Comparison of ENCODE assay signal across 19 cellular contexts in the genomic region with DNA sequence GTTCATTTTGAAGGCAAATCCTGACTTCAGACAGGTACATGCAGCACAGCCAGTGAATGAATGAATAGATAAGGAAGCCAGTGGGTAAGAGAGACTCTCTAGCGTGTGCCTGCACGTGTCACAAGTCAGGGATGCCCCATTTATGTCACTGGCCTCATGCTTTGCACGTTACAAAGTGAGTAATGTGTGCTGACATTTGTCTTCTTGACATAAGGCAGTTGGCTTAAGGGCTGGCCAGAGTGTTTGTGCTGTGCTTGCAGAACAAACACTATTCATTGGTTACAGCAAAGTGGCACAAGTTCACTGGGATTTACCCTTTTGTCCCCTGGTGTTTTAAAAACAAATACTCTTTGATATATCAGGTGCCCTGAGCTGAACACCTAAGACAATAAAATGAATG. TPM values are rescaled to one million over a fixed set of nuclear protein-coding genes. Genes with fewer than 3 reads are reported as not detected.
A peak's percentile ranks its signal among the peaks of the same experiment; 100 is the strongest.
DNase-seq lines count a peak whose midpoint lies in the region; ATAC-seq, FAIRE-seq and TF ChIP-seq lines count a peak whose summit lies in the region.
"Had no signal": no experiment of that assay in that cellular context is flagged by ENCODE, and none has a peak within 500 bp of the region (broad histone marks: within the 10 kb centered on the region; RNA-seq: fewer than 3 reads in every experiment).

No MANE protein-coding gene starts in this region.

- no peak for TF ChIP-seq POLR2A in HepG2 (IDR thresholded peaks at IDR 0.05; ENCODE audit: insufficient read depth in 1 of 2, low read depth in 2 of 2, low read length in 2 of 2)
- TF ChIP-seq POLR2A in esophagus squamous epithelium (IDR thresholded peaks at IDR 0.05): no peak

- no TSS peak for BruUV-seq in HepG2 (replicated peaks; lab: Mats Ljungman, UMichigan)

- DNase-seq in COLO668 (lab: John Stamatoyannopoulos, UW; ENCODE audit: unreplicated experiment) (peak; percentile 21), LNCaP clone FGC (ENCODE audit: low read depth) (peak; percentile 13), epidermal melanocyte (ENCODE audit: insufficient read length, low spot score) (peak; percentile 5), HepG2 (ENCODE audit: low spot score) (peak; percentile 46), endodermal cell (no peak), NCI-H2107 treated with DMSO at 0.1 percent for 48 hours (lab: John Stamatoyannopoulos, UW; ENCODE audit: unreplicated experiment) (no peak), chondrocyte (ENCODE audit: low spot score) (no peak), esophagus squamous epithelium (lab: John Stamatoyannopoulos, UW) (no peak)
- DNase-seq: 8988T; AML-193; CD8-positive, alpha-beta memory T cell; DMS79; GM23248 had no signal

- TF ChIP-seq EP300 in HepG2 (IDR thresholded peaks at IDR 0.05; ENCODE audit: low read depth in 2 of 2, low read length in 2 of 2): no peak
- TF ChIP-seq EP300 in HepG2 (CRISPR knock-in tag; IDR thresholded peaks at IDR 0.05; ENCODE audit: borderline replicate concordance): no peak

- H3K36me3 ChIP-seq in HepG2 (replicated peaks in 1 of 2; ENCODE audit: control insufficient read depth in 1 of 2, insufficient read depth in 2 of 2, low read length in 2 of 2) (no peaks in the 10 kb centered on the region), endodermal cell (ENCODE audit: control insufficient read depth, insufficient read depth, low read length) (peaks cover 53% of the 10 kb centered on the region), esophagus squamous epithelium (no peaks in the 10 kb centered on the region)

- no peak overlapping the region for H3K4me2 ChIP-seq in HepG2 (ENCODE audit: low read depth, low read length)

- no peak for TF ChIP-seq CTCF in LNCaP clone FGC (IDR thresholded peaks at IDR 0.05; ENCODE audit: control insufficient read depth, extremely low read depth, insufficient read depth)
- no peak for TF ChIP-seq CTCF in HepG2 (CRISPR knock-in tag; IDR thresholded peaks at IDR 0.05)
- no peak for TF ChIP-seq CTCF in endodermal cell (conservative IDR thresholded peaks at IDR 0.05)
- TF ChIP-seq CTCF in chondrocyte (IDR thresholded peaks at IDR 0.05): no peak
- no peak for TF ChIP-seq CTCF in esophagus squamous epithelium (IDR thresholded peaks at IDR 0.05)

- no peaks in the 10 kb centered on the region for H3K9me3 Mint-ChIP-seq in endodermal cell
- no peaks in the 10 kb centered on the region for H3K9me3 Mint-ChIP-seq in chondrocyte (ENCODE audit: low read depth)
- H3K9me3 Mint-ChIP-seq: CD8-positive, alpha-beta memory T cell had no signal

- H3K27me3 ChIP-seq in HepG2 (ENCODE audit: control insufficient read depth in 1 of 2, insufficient read depth in 2 of 2, low read length in 2 of 2): 0 out of 5 replicates have a peak, but pooled peaks cover 0 to 3% of the 10 kb centered on the region in 2 experiments
- H3K27me3 ChIP-seq in endodermal cell (ENCODE audit: control insufficient read depth, insufficient read depth, low read length, poor library complexity, severe bottlenecking): no peaks in the 10 kb centered on the region
- no peaks in the 10 kb centered on the region for H3K27me3 ChIP-seq in esophagus squamous epithelium
- H3K27me3 ChIP-seq: BLaER1 had no signal

- no peaks in the 10 kb centered on the region for H3K79me2 ChIP-seq in HepG2 (ENCODE audit: insufficient read depth, low read length)

- FAIRE-seq in HepG2 (lab: Jason Lieb, UNC): no peak
- FAIRE-seq: GM12878, GM18507, H54 had no signal

- peak; percentile 52 for ATAC-seq in HepG2
- ATAC-seq: GM12878, HCT116 had no signal

- POLR2A ChIA-PET in HepG2 (lab: Yijun Ruan, JAX): no interaction called here

- CTCF ChIA-PET in HepG2 (lab: Yijun Ruan, JAX; ENCODE audit: low intra/inter-chr PET ratio, low total read pairs): no interaction called here

- H3K4me3 Mint-ChIP-seq in endodermal cell (no peak overlapping the region), chondrocyte (ENCODE audit: unreplicated experiment) (no peak overlapping the region)
- H3K4me3 Mint-ChIP-seq: CD8-positive, alpha-beta memory T cell had no signal

- peaks cover 78% of the 10 kb centered on the region for H3K36me3 Mint-ChIP-seq in endodermal cell (ENCODE audit: low read depth)
- H3K36me3 Mint-ChIP-seq in chondrocyte (ENCODE audit: low read depth): peaks cover 39% of the 10 kb centered on the region
- H3K36me3 Mint-ChIP-seq: CD8-positive, alpha-beta memory T cell had no signal

- H3K4me1 Mint-ChIP-seq in endodermal cell (no peaks in the 10 kb centered on the region), chondrocyte (ENCODE audit: low read depth) (no peaks in the 10 kb centered on the region)
- H3K4me1 Mint-ChIP-seq: CD8-positive, alpha-beta memory T cell had no signal

- in situ Hi-C loops in HepG2 (cut with HindIII; ENCODE audit: extremely low pct_ligation_motif_present, low pct_unique_long_range_greater_than_20kb): no loop called here

- no peak overlapping the region for H3K9ac ChIP-seq in HepG2 (ENCODE audit: insufficient read depth, low read depth, low read length)
- H3K9ac ChIP-seq in endodermal cell (ENCODE audit: extremely low read depth, low read length, poor library complexity, severe bottlenecking): no peak overlapping the region
- H3K9ac ChIP-seq: BLaER1, GM23248 had no signal

- H3K27ac ChIP-seq in HepG2 (ENCODE audit: extremely low read length, insufficient read depth, low read length) (no peak overlapping the region), endodermal cell (ENCODE audit: low read depth, low read length) (no peak overlapping the region), esophagus squamous epithelium (no peak overlapping the region)
- H3K27ac ChIP-seq: GM23248 had no signal

- no peak overlapping the region for H3K27ac Mint-ChIP-seq in endodermal cell
- no peak overlapping the region for H3K27ac Mint-ChIP-seq in chondrocyte (ENCODE audit: unreplicated experiment)
- H3K27ac Mint-ChIP-seq: CD8-positive, alpha-beta memory T cell had no signal

- no peak overlapping the region for H3K4me3 ChIP-seq in LNCaP clone FGC (ENCODE audit: low read depth, low read length)
- no peak overlapping the region for H3K4me3 ChIP-seq in HepG2 (replicated peaks in 1 of 3; ENCODE audit: insufficient read depth in 1 of 3, low read depth in 2 of 3, low read length in 3 of 3)
- H3K4me3 ChIP-seq in endodermal cell (ENCODE audit: low read length): no peak overlapping the region
- H3K4me3 ChIP-seq in esophagus squamous epithelium: no peak overlapping the region
- H3K4me3 ChIP-seq: BLaER1, GM12878, GM23248 had no signal

- no peak for TF ChIP-seq RAD21 in HepG2 (CRISPR knock-in tag; IDR thresholded peaks at IDR 0.05)

- no peaks in the 10 kb centered on the region for H3K9me3 ChIP-seq in HepG2 (ENCODE audit: low read length)
- H3K9me3 ChIP-seq in endodermal cell (ENCODE audit: control insufficient read depth, low read length): no peaks in the 10 kb centered on the region
- H3K9me3 ChIP-seq in esophagus squamous epithelium: no peaks in the 10 kb centered on the region
- H3K9me3 ChIP-seq: BLaER1 had no signal

- no peaks in the 10 kb centered on the region for H4K20me1 ChIP-seq in HepG2 (ENCODE audit: insufficient read depth, low read length)

- no peak overlapping the region for H2AFZ ChIP-seq in HepG2 (ENCODE audit: low read length)
- H2AFZ ChIP-seq: GM23248 had no signal

- H3K27me3 Mint-ChIP-seq in endodermal cell (ENCODE audit: insufficient read depth): no peaks in the 10 kb centered on the region
- no peaks in the 10 kb centered on the region for H3K27me3 Mint-ChIP-seq in chondrocyte (ENCODE audit: low read depth)

- H3K4me1 ChIP-seq in HepG2 (ENCODE audit: insufficient read depth, low read length) (no peaks in the 10 kb centered on the region), endodermal cell (ENCODE audit: control insufficient read depth, insufficient read depth, low read length) (no peaks in the 10 kb centered on the region), esophagus squamous epithelium (peaks cover 0 to 9% (median 0%) of the 10 kb centered on the region in 3 donors)

- intact Hi-C loops in HepG2 (cut with micrococcal nuclease; ENCODE audit: unreplicated experiment) (no loop called here), esophagus squamous epithelium (cut with DNase I) (no loop called here)

- WGBS in HepG2 (ENCODE audit: low lambda C conversion rate): 0% methylated on average over 2 of the region's 3 CpGs
- WGBS in endodermal cell (ENCODE audit: insufficient coverage in 1 of 2, insufficient read length in 1 of 2), 2 experiments: 63 to 66% methylated on average over 3 of the region's 3 CpGs
- WGBS in esophagus squamous epithelium, 2 donors: 22 to 47% methylated on average over 3 of the region's 3 CpGs

RNA-seq across cellular contexts. Expression of gene CRMP1, which starts 55.9 kb away (rescaled TPM):
- total RNA-seq in HepG2 (2016; rRNA removed; fragmentation: Illumina TruSeq; extraction: Trizol) (not detected in 2 replicates), endodermal cell (10 to 100 TPM; 40.0 to 64.9 TPM), chondrocyte (36.6 to 59.5 TPM (median 57.7 TPM) in 3 replicates), esophagus squamous epithelium (1 to 10 TPM in 3 of 4 donors, not detected in 1; 2.1 to 5.0 (median 4.7) TPM)
- total RNA-seq in HepG2 (2016; cell fraction: cytosol; rRNA removed; fragmentation: Illumina TruSeq; extraction: Trizol; ENCODE audit: low read depth): not detected in 2 replicates
- total RNA-seq in HepG2 (2016; cell fraction: insoluble cytoplasmic fraction; rRNA removed; fragmentation: Illumina TruSeq; extraction: Trizol): not detected in 2 replicates
- total RNA-seq in HepG2 (2016; cell fraction: membrane; rRNA removed; fragmentation: Illumina TruSeq; extraction: Trizol): not detected in 2 replicates
- not detected in 2 replicates for total RNA-seq in HepG2 (2016; cell fraction: nucleus; rRNA removed; fragmentation: Illumina TruSeq; extraction: Trizol)
- not detected in 2 replicates for polyA plus RNA-seq in HepG2 (2011; rRNA removed)
- not detected in 2 replicates for polyA plus RNA-seq in HepG2 (2011; cell fraction: cytosol; rRNA removed)
- not detected in 2 replicates for polyA plus RNA-seq in HepG2 (2011; cell fraction: nucleus; rRNA removed)
- polyA plus RNA-seq in HepG2 (2012): 1.7 and 1.9 TPM in 2 replicates
- not detected in 2 replicates for polyA plus RNA-seq in HepG2 (2016; cell fraction: cytosol; fragmentation: Illumina TruSeq; extraction: Trizol; ENCODE audit: low read depth)
- polyA plus RNA-seq in HepG2 (2016; cell fraction: insoluble cytoplasmic fraction; fragmentation: Illumina TruSeq; extraction: Trizol; ENCODE audit: low read depth): not detected in 2 replicates
- not detected in 2 replicates for polyA plus RNA-seq in HepG2 (2016; cell fraction: membrane; fragmentation: Illumina TruSeq; extraction: Trizol; ENCODE audit: low read depth)
- polyA plus RNA-seq in HepG2 (2016; cell fraction: nucleus; fragmentation: Illumina TruSeq; extraction: Trizol; ENCODE audit: insufficient read depth, low read depth): not detected in 2 replicates
- polyA minus RNA-seq in HepG2 (2011; rRNA and poly(A)+ RNA removed; ENCODE audit: low replicate concordance): not detected in 2 replicates
- polyA minus RNA-seq in HepG2 (2011; cell fraction: cytosol; rRNA and poly(A)+ RNA removed): not detected in 2 replicates
- polyA minus RNA-seq in HepG2 (2011; cell fraction: nucleus; rRNA and poly(A)+ RNA removed): not detected in 2 replicates
- 137 TPM for polyA plus RNA-seq in endodermal cell (2013, experiment 1 of 2)
- 115 TPM for polyA plus RNA-seq in endodermal cell (2013, experiment 2 of 2)
- total RNA-seq: CD8-positive, alpha-beta memory T cell; G401; GM23248 had no signal

Comparison
In these comparisons a context has a peak if more than half of its experiments do, and no peak if none do; other contexts are left out.
1. DNase-seq: peak in COLO668 (single experiment), LNCaP clone FGC (single experiment), epidermal melanocyte (single experiment) and HepG2 (single experiment); none in endodermal cell (single experiment), NCI-H2107 treated with DMSO at 0.1 percent for 48 hours (single experiment), chondrocyte (single experiment) and esophagus squamous epithelium (single experiment).